1 cellular context compared by ENCODE assay signal in genomic region chr21:36695283-36695634, GRCh38.
A peak's percentile ranks its signal among the peaks of the same experiment; 100 is the strongest.
TF ChIP-seq lines count a peak whose summit lies in the region.

No MANE protein-coding gene starts in this region.

TF ChIP-seq in H1, 55 proteins besides CTCF, POLR2A, EP300 and RAD21:
- TF ChIP-seq CHD2 (IDR thresholded peaks at IDR 0.05; ENCODE audit: low read length) (no peak), CBX8 (IDR thresholded peaks at IDR 0.05; ENCODE audit: borderline replicate concordance, low read depth, low read length) (0 out of 2 replicates have a peak, but pooled peaks have one; percentile 37)
